12 cellular contexts compared by ENCODE assay signal in genomic region chr1:94866178-94866822, GRCh38. TPM values are rescaled to one million over a fixed set of nuclear protein-coding genes. Genes with fewer than 3 reads are reported as not detected.
DNase-seq lines count a peak whose midpoint lies in the region; ATAC-seq, FAIRE-seq and TF ChIP-seq lines count a peak whose summit lies in the region.
"Had no signal": no experiment of that assay in that cellular context is flagged by ENCODE, and none has a peak within 500 bp of the region (broad histone marks: within the 10 kb centered on the region; RNA-seq: fewer than 3 reads in every experiment).

No MANE protein-coding gene starts in this region.

- no peak overlapping the region for H3K4me3 Mint-ChIP-seq in activated CD8-positive, alpha-beta memory T cell treated with anti-CD3 and anti-CD28 coated beads, Interleukin-2, amount 10 ng/mL, durations not matched to agents 7 days and 5 days

- FAIRE-seq in kidney (lab: Jason Lieb, UNC), result no peak
- FAIRE-seq in frontal cortex (lab: Jason Lieb, UNC), result no peak
- FAIRE-seq: K562 had no signal

- H3K36me3 ChIP-seq in adrenal gland (replicated peaks in 1 of 2), result no peaks in the 10 kb centered on the region
- H3K36me3 ChIP-seq in kidney (ENCODE audit: control insufficient read depth in 1 of 2, insufficient read depth in 2 of 2, low read length in 2 of 2), result peaks cover 1 to 4% of the 10 kb centered on the region in 2 donors
- H3K36me3 ChIP-seq in spleen, result no peaks in the 10 kb centered on the region

- TF ChIP-seq CTCF in adrenal gland (IDR thresholded peaks at IDR 0.05) (no peak), kidney (IDR thresholded peaks at IDR 0.05; ENCODE audit: borderline replicate concordance, extremely low read depth, insufficient read depth) (no peak), spleen (IDR thresholded peaks at IDR 0.05 in 8 of 11, conservative IDR thresholded peaks at IDR 0.05 in 3 of 11) (no peak)

- CTCF ChIA-PET in activated CD8-positive, alpha-beta memory T cell treated with anti-CD3 and anti-CD28 coated beads, Interleukin-2, amount 10 ng/mL, durations not matched to agents 7 days and 5 days (lab: Charles Lee), result interaction anchor here (0.8 to 3.6 kb wide), 2 partner anchors 12 to 177 kb away, joined by 3 to 24 read pairs; no protein-coding TSS in a partner anchor

- no peaks in the 10 kb centered on the region for H3K36me3 Mint-ChIP-seq in activated CD8-positive, alpha-beta memory T cell treated with anti-CD3 and anti-CD28 coated beads, Interleukin-2, amount 10 ng/mL, durations not matched to agents 7 days and 5 days

- peaks cover 6% of the 10 kb centered on the region for H3K27me3 Mint-ChIP-seq in activated CD8-positive, alpha-beta memory T cell treated with anti-CD3 and anti-CD28 coated beads, Interleukin-2, amount 10 ng/mL, durations not matched to agents 7 days and 5 days

- 39 to 43% (median 41%) methylated on average over 4 of the region's 4 CpGs for WGBS in adrenal gland, 4 donors
- WGBS in spleen, 5 donors, result 67 to 87% (median 83%) methylated on average over 4 of the region's 4 CpGs

- TF ChIP-seq POLR2A in adrenal gland (IDR thresholded peaks at IDR 0.05) (no peak), spleen (IDR thresholded peaks at IDR 0.05) (no peak)

- peak overlapping the region in 1 of 2 donors; percentile 12 for H3K9ac ChIP-seq in kidney (ENCODE audit: low read length in 2 of 2)

- H3K27me3 ChIP-seq in adrenal gland (no peaks in the 10 kb centered on the region), spleen (replicated peaks in 1 of 7) (no peaks in the 10 kb centered on the region)

- no peaks in the 10 kb centered on the region for H3K9me3 Mint-ChIP-seq in activated CD8-positive, alpha-beta memory T cell treated with anti-CD3 and anti-CD28 coated beads, Interleukin-2, amount 10 ng/mL, durations not matched to agents 7 days and 5 days (ENCODE audit: low read depth)

- no peaks in the 10 kb centered on the region for H3K4me1 Mint-ChIP-seq in activated CD8-positive, alpha-beta memory T cell treated with anti-CD3 and anti-CD28 coated beads, Interleukin-2, amount 10 ng/mL, durations not matched to agents 7 days and 5 days

- intact Hi-C loops in adrenal gland (cut with DNase I) (no loop called here), kidney (cut with DNase I) (loop anchor here (10.0 kb wide), 1 partner anchor 59 kb away; the partner anchor contains the start of gene CNN3), spleen (cut with DNase I; ENCODE audit: low total_unique reads) (no loop called here)

- H3K27ac ChIP-seq in adrenal gland (peak overlapping the region; percentile 73 to 92 (median 87)), kidney (ENCODE audit: low read depth in 2 of 2, low read length in 2 of 2) (peak overlapping the region; percentile 77 to 98), spleen (peak overlapping the region in 5 of 8 donors; percentile 7 to 59 (median 21))
- H3K27ac ChIP-seq: SK-N-MC had no signal

- H3K9me3 ChIP-seq in adrenal gland (replicated peaks in 1 of 3), result no peaks in the 10 kb centered on the region
- H3K9me3 ChIP-seq in kidney (ENCODE audit: control insufficient read depth in 1 of 2, low read length in 2 of 2), result no peaks in the 10 kb centered on the region
- no peaks in the 10 kb centered on the region for H3K9me3 ChIP-seq in spleen

- H3K4me1 ChIP-seq in adrenal gland (replicated peaks in 1 of 2), result peaks cover 46 to 65% of the 10 kb centered on the region in 2 donors
- peaks cover 30 to 51% of the 10 kb centered on the region in 2 donors for H3K4me1 ChIP-seq in kidney (ENCODE audit: control insufficient read depth in 1 of 2, insufficient read depth in 1 of 2, low read depth in 1 of 2, low read length in 2 of 2)
- peaks cover 0 to 24% (median 4%) of the 10 kb centered on the region in 6 donors for H3K4me1 ChIP-seq in spleen

- no peak overlapping the region for H3K4me3 ChIP-seq in adrenal gland
- H3K4me3 ChIP-seq in kidney (ENCODE audit: low read length in 2 of 2), result no peak overlapping the region
- no peak overlapping the region for H3K4me3 ChIP-seq in spleen
- H3K4me3 ChIP-seq: K562, SK-N-MC had no signal

- H3K27ac Mint-ChIP-seq in activated CD8-positive, alpha-beta memory T cell treated with anti-CD3 and anti-CD28 coated beads, Interleukin-2, amount 10 ng/mL, durations not matched to agents 7 days and 5 days, result no peak overlapping the region

- ATAC-seq in activated CD8-positive, alpha-beta memory T cell treated with anti-CD3 and anti-CD28 coated beads, Interleukin-2, amount 10 ng/mL, durations not matched to agents 7 days and 5 days, result no peak
- ATAC-seq: K562 had no signal

- peak; percentile 40 for DNase-seq in HT1080 (ENCODE audit: low read depth)
- DNase-seq in adrenal gland, result peak in 5 of 7 donors; percentile 46 to 71 (median 49)
- no peak for DNase-seq in kidney
- DNase-seq in spleen, result no peak
- DNase-seq in frontal cortex (ENCODE audit: low spot score in 2 of 2), result no peak
- DNase-seq in RKO (ENCODE audit: low spot score), result no peak
- DNase-seq in activated CD8-positive, alpha-beta memory T cell treated with anti-CD3 and anti-CD28 coated beads, Interleukin-2, amount 10 ng/mL, durations not matched to agents 7 days and 5 days, result no peak
- no peak for DNase-seq in islet precursor cell
- DNase-seq: activated T-cell treated with anti-CD3 and anti-CD28 coated beads, Interleukin-2, amount 50 U/mL, for 1 hour; foreskin melanocyte had no signal

RNA-seq across cellular contexts. Expression of gene SLC44A3, which starts 46.1 kb away (rescaled TPM):
- 0.30 and 0.31 TPM in 2 replicates for total RNA-seq in HT1080 (2014; rRNA removed; shearing (Covaris generic))
- 0.19 and 0.62 TPM in 2 replicates for polyA plus RNA-seq in HT1080 (2015; cell fraction: cytosol; rRNA removed)
- polyA plus RNA-seq in HT1080 (2015; cell fraction: nucleus; rRNA removed), result 0.53 and 0.76 TPM in 2 replicates
- 10 to 100 TPM in 3 of 8 donors, 1 to 10 TPM in 5; 6.6 to 26.2 (median 9.5) TPM for total RNA-seq in adrenal gland
- polyA plus RNA-seq in adrenal gland, result 10 to 100 TPM in 1 of 3 donors, 1 to 10 TPM in 2; 4.2 to 21.0 (median 7.3) TPM
- total RNA-seq in kidney, result 49.6 TPM
- 35.2 TPM for polyA plus RNA-seq in kidney (ENCODE audit: insufficient read depth, low read depth, low replicate concordance)
- 1 to 10 TPM in 3 of 7 donors, under 1 TPM in 4; 0.65 to 4.0 (median 0.97) TPM for total RNA-seq in spleen
- under 1 TPM; 0.28 to 0.58 (median 0.32) TPM for polyA plus RNA-seq in spleen
- total RNA-seq in frontal cortex, result 1.2 TPM
- total RNA-seq in activated CD8-positive, alpha-beta memory T cell treated with anti-CD3 and anti-CD28 coated beads, Interleukin-2, amount 10 ng/mL, durations not matched to agents 7 days and 5 days, result not detected
- total RNA-seq: K562 had no signal
- polyA plus RNA-seq: K562 had no signal

Comparison
In these comparisons a context has a peak if more than half of its experiments do, and no peak if none do; other contexts are left out.
1. DNase-seq: peak in HT1080 (single experiment) and adrenal gland (5 of 7); none in kidney (single experiment), spleen (single experiment), frontal cortex (0 of 2), RKO (single experiment), activated CD8-positive, alpha-beta memory T cell treated with anti-CD3 and anti-CD28 coated beads, Interleukin-2, amount 10 ng/mL, durations not matched to agents 7 days and 5 days (single experiment) and islet precursor cell (single experiment).
2. H3K27ac ChIP-seq: peak in every context shown above with its lines; median percentile 88 in kidney; 87 in adrenal gland; 21 in spleen.